ENCODE assay signal across 1 cellular context in genomic region chr4:40403079-40403478, GRCh38.
TF ChIP-seq lines count a peak whose summit lies in the region.

No MANE protein-coding gene starts in this region.

TF ChIP-seq in GM23338, 12 proteins besides CTCF, POLR2A, EP300 and RAD21 (continued from another document):
- TF ChIP-seq EZH2phosphoT487 (IDR thresholded peaks at IDR 0.05; ENCODE audit: unreplicated experiment) (no peak), ZNF114 (CRISPR knock-in tag; IDR thresholded peaks at IDR 0.05) (no peak)
